Comparison of ENCODE assay signal across 11 cellular contexts in the genomic region with DNA sequence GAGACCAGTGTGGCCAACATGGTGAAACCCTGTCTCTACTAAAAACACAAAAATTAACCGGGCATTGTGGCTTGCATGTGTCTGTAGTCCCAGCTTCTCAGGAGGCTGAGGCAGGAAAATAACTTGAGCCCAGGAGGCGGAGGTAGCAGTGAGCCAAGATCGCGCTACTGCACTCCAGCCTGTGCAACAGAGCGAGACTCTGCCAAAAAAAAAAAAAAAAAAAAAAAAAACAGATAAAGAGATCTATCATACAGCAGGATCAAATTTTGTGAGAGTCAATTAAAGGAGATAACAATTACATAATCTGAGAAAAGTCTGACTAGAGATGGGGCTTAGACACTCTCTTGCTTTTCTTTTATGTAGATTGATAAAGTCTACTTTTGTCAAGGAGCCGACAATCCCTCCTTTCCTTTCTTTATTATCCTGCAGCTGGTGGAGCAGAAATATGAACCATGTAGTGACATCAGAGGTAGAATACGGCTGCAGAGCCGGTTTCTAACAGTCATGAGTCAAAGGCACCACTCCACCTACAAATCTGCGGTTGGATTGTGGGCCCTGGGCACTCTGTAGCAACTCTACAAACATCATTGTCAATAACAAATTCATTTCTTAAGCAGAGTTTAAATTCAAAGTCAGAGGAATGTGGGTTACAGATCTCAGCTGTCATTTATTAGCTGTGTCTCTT.
DNase-seq lines count a peak whose midpoint lies in the region; ATAC-seq and TF ChIP-seq lines count a peak whose summit lies in the region.
"Had no signal": no experiment of that assay in that cellular context is flagged by ENCODE, and none has a peak within 500 bp of the region (broad histone marks: within the 10 kb centered on the region; RNA-seq: fewer than 3 reads in every experiment).

No MANE protein-coding gene starts in this region.

- H3K4me3 Mint-ChIP-seq in nephron = no peak overlapping the region
- H3K4me3 Mint-ChIP-seq: T-cell had no signal

- H3K9me3 Mint-ChIP-seq in nephron = no peaks in the 10 kb centered on the region
- H3K9me3 Mint-ChIP-seq: T-cell had no signal

- peaks cover 17% of the 10 kb centered on the region for H3K27me3 Mint-ChIP-seq in nephron (ENCODE audit: low read depth)

- no peaks in the 10 kb centered on the region for H3K36me3 Mint-ChIP-seq in nephron (ENCODE audit: low read depth)
- H3K36me3 Mint-ChIP-seq: T-cell had no signal

- TF ChIP-seq CTCF in nephron (IDR thresholded peaks at IDR 0.05; ENCODE audit: unreplicated experiment in 3 of 3) = no peak

- DNase-seq in DMS53 (lab: John Stamatoyannopoulos, UW) (peak; percentile 95), NCI-H146 treated with DMSO at 0.1 percent for 48 hours (lab: John Stamatoyannopoulos, UW; ENCODE audit: unreplicated experiment) (peak; percentile 36), amniotic epithelial cell (ENCODE audit: low read depth) (peak; percentile 43), posterior cingulate gyrus (no peak)
- no peak for DNase-seq in stimulated activated CD4-positive, alpha-beta T cell treated with anti-CD3 and anti-CD28 coated beads, Interleukin-4, amount 100 ng/mL, for 4 hours
- DNase-seq: NCI-H1417 treated with DMSO at 0.1 percent for 48 hours, T-cell, testis had no signal

- peak overlapping the region; percentile 22 to 53 (median 40) for H3K27ac Mint-ChIP-seq in nephron
- H3K27ac Mint-ChIP-seq: T-cell had no signal

- intact Hi-C loops in posterior cingulate gyrus (cut with DNase I) = no loop called here

- H3K4me1 Mint-ChIP-seq in nephron = peaks cover 7% of the 10 kb centered on the region
- H3K4me1 Mint-ChIP-seq: T-cell had no signal

- ATAC-seq in HG03196 (IDR thresholded peaks at IDR 0.05; ENCODE audit: unreplicated experiment) (no peak), GM21367 (IDR thresholded peaks at IDR 0.05; ENCODE audit: unreplicated experiment) (no peak)
- ATAC-seq: T-cell had no signal

Comparison
In these comparisons a context has a peak if more than half of its experiments do, and no peak if none do; other contexts are left out.
1. DNase-seq: peak in DMS53 (single experiment), NCI-H146 treated with DMSO at 0.1 percent for 48 hours (single experiment) and amniotic epithelial cell (single experiment); none in stimulated activated CD4-positive, alpha-beta T cell treated with anti-CD3 and anti-CD28 coated beads, Interleukin-4, amount 100 ng/mL, for 4 hours (0 of 2) and posterior cingulate gyrus (0 of 10).